Comparison of ENCODE assay signal across 30 cellular contexts in genomic region chr4:121990489-121990888, GRCh38. TPM values are rescaled to one million over a fixed set of nuclear protein-coding genes. Genes with fewer than 3 reads are reported as not detected.
"Had no signal": no experiment of that assay in that cellular context is flagged by ENCODE, and none has a peak within 500 bp of the region (broad histone marks: within the 10 kb centered on the region; RNA-seq: fewer than 3 reads in every experiment).

No MANE protein-coding gene starts in this region.

- H3K4me3 Mint-ChIP-seq: activated CD8-positive, alpha-beta T cell treated with anti-CD3 and anti-CD28 coated beads for 36 hours; activated naive CD8-positive, alpha-beta T cell; activated T-cell treated with anti-CD3 and anti-CD28 coated beads, Interleukin-2, amount 50 U/mL, for 4 hours; activated T-helper 17 cell treated with anti-CD3 and anti-CD28 coated beads, Interleukin-2, amount 50 U/mL, for 72 hours; effector memory CD8-positive, alpha-beta T cell; WTC11 had no signal

- H3K27ac Mint-ChIP-seq: activated CD8-positive, alpha-beta T cell treated with anti-CD3 and anti-CD28 coated beads for 36 hours; activated naive CD8-positive, alpha-beta T cell; activated T-helper 17 cell treated with anti-CD3 and anti-CD28 coated beads, Interleukin-2, amount 50 U/mL, for 72 hours; effector memory CD8-positive, alpha-beta T cell; WTC11 had no signal

- FAIRE-seq: colon, TTC549 had no signal

- ATAC-seq: activated CD8-positive, alpha-beta T cell treated with anti-CD3 and anti-CD28 coated beads for 36 hours; activated T-cell treated with anti-CD3 and anti-CD28 coated beads, Interleukin-2, amount 50 U/mL, for 4 hours; activated T-helper 17 cell treated with anti-CD3 and anti-CD28 coated beads, Interleukin-2, amount 50 U/mL, for 72 hours; body of pancreas; effector memory CD8-positive, alpha-beta T cell; foreskin keratinocyte; gastrocnemius medialis; heart right ventricle had no signal

- H3K4me3 ChIP-seq: body of pancreas, esophagus muscularis mucosa, gastrocnemius medialis, heart right ventricle had no signal

- H3K4me1 ChIP-seq: body of pancreas, esophagus muscularis mucosa, foreskin keratinocyte, gastrocnemius medialis, heart right ventricle had no signal

- H3K4me1 Mint-ChIP-seq: activated T-helper 17 cell treated with anti-CD3 and anti-CD28 coated beads, Interleukin-2, amount 50 U/mL, for 72 hours had no signal

- DNase-seq: activated CD4-positive, alpha-beta T cell treated with anti-CD3 and anti-CD28 coated beads for 1 hour; activated CD4-positive, alpha-beta T cell treated with anti-CD3 and anti-CD28 coated beads for 48 hours; activated CD4-positive, alpha-beta T cell treated with anti-CD3 and anti-CD28 coated beads, Interleukin-2, amount 50 U/mL, for 1 hour; activated CD4-positive, alpha-beta T cell treated with anti-CD3 and anti-CD28 coated beads, Interleukin-2, amount 50 U/mL, for 48 hours; activated CD8-positive, alpha-beta memory T cell treated with anti-CD3 and anti-CD28 coated beads for 24 hours; activated CD8-positive, alpha-beta T cell treated with anti-CD3 and anti-CD28 coated beads for 36 hours; activated effector memory CD4-positive, alpha-beta T cell treated with Interleukin-2 at 50 U/mL for 16 hours; activated gamma-delta T cell treated with Interleukin-2 at 50 U/mL for 16 hours; activated naive CD4-positive, alpha-beta T cell treated with anti-CD3 and anti-CD28 coated beads, Interleukin-2, amount 50 U/mL, for 16 hours; activated naive CD4-positive, alpha-beta T cell treated with Interleukin-2 at 50 U/mL for 16 hours; activated T-cell treated with anti-CD3 and anti-CD28 coated beads, Interleukin-2, amount 50 U/mL, for 4 hours; amniotic stem cell; anterior cingulate cortex; body of pancreas; caudate nucleus; cortex of kidney; effector CD4-positive, alpha-beta T cell; effector memory CD8-positive, alpha-beta T cell; foreskin keratinocyte; gastrocnemius medialis; heart right ventricle; T-helper 2 cell had no signal

- H3K36me3 Mint-ChIP-seq: activated naive CD8-positive, alpha-beta T cell; WTC11 had no signal

- H3K27me3 ChIP-seq: body of pancreas, esophagus muscularis mucosa, gastrocnemius medialis had no signal

- H3K9me3 ChIP-seq: body of pancreas, esophagus muscularis mucosa, gastrocnemius medialis, heart right ventricle had no signal

- H3K36me3 ChIP-seq: esophagus muscularis mucosa, gastrocnemius medialis, heart right ventricle had no signal

- H3K9me3 Mint-ChIP-seq: activated CD8-positive, alpha-beta T cell treated with anti-CD3 and anti-CD28 coated beads for 36 hours; activated T-cell treated with anti-CD3 and anti-CD28 coated beads, Interleukin-2, amount 50 U/mL, for 4 hours; activated T-helper 17 cell treated with anti-CD3 and anti-CD28 coated beads, Interleukin-2, amount 50 U/mL, for 72 hours; effector memory CD8-positive, alpha-beta T cell; WTC11 had no signal

- H3K27ac ChIP-seq: body of pancreas, esophagus muscularis mucosa, foreskin keratinocyte, gastrocnemius medialis, heart right ventricle, VCaP had no signal

RNA-seq across cellular contexts. Expression of gene TRPC3, which starts 38.6 kb away (rescaled TPM):
- total RNA-seq: dermis blood vessel endothelial cell, foreskin keratinocyte had no signal
- polyA plus RNA-seq: foreskin keratinocyte had no signal
